ENCODE assay signal across 18 cellular contexts in genomic region chr6:37971263-37971662, GRCh38.
"Had no signal": no experiment of that assay in that cellular context is flagged by ENCODE, and none has a peak within 500 bp of the region (broad histone marks: within the 10 kb centered on the region; RNA-seq: fewer than 3 reads in every experiment).

No MANE protein-coding gene starts in this region.

- H3K36me3 ChIP-seq: ascending aorta, esophagus squamous epithelium, lower lobe of right lung, sigmoid colon had no signal

- DNase-seq: activated CD4-positive, alpha-beta memory T cell treated with anti-CD3 and anti-CD28 coated beads for 36 hours; activated gamma-delta T cell; activated T-cell treated with anti-CD3 and anti-CD28 coated beads, Interleukin-2, amount 50 U/mL, for 48 hours; esophagus squamous epithelium; lower lobe of right lung; naive thymus-derived CD8-positive, alpha-beta T cell; nucleus accumbens; psoas muscle; sigmoid colon; stimulated activated naive CD8-positive, alpha-beta T cell treated with anti-CD3 and anti-CD28 coated beads, Interleukin-15, Interleukin-2, amounts not matched to agents 100 U/mL and 50 U/mL, for 24 hours; SW 1271; T-helper 9 cell had no signal

- H3K4me1 ChIP-seq: psoas muscle had no signal

- H3K27ac Mint-ChIP-seq: activated CD4-positive, alpha-beta memory T cell treated with anti-CD3 and anti-CD28 coated beads for 36 hours had no signal

- H3K27ac ChIP-seq: ascending aorta, esophagus squamous epithelium, lower lobe of right lung, psoas muscle, sigmoid colon, VCaP had no signal

- H3K4me3 Mint-ChIP-seq: activated CD4-positive, alpha-beta memory T cell treated with anti-CD3 and anti-CD28 coated beads for 36 hours had no signal

- H3K27me3 Mint-ChIP-seq: activated CD4-positive, alpha-beta memory T cell treated with anti-CD3 and anti-CD28 coated beads for 36 hours; naive thymus-derived CD8-positive, alpha-beta T cell had no signal

- FAIRE-seq: colon, frontal cortex, urothelium cell line had no signal

- ATAC-seq: mucosa of descending colon; naive thymus-derived CD8-positive, alpha-beta T cell; psoas muscle; stimulated activated naive CD8-positive, alpha-beta T cell treated with anti-CD3 and anti-CD28 coated beads, Interleukin-15, Interleukin-2, amounts not matched to agents 100 U/mL and 50 U/mL, for 24 hours had no signal

- H3K27me3 ChIP-seq: ascending aorta, esophagus squamous epithelium, sigmoid colon had no signal

- H3K4me3 ChIP-seq: ascending aorta, esophagus squamous epithelium, lower lobe of right lung, mucosa of descending colon, psoas muscle, sigmoid colon had no signal
